In genomic region chr1:228104526-228105251, GRCh38 we compare ENCODE assay signal across 11 cellular contexts. TPM values are rescaled to one million over a fixed set of nuclear protein-coding genes. Genes with fewer than 3 reads are reported as not detected.
DNase-seq lines count a peak whose midpoint lies in the region; ATAC-seq and TF ChIP-seq lines count a peak whose summit lies in the region.
"Had no signal": no experiment of that assay in that cellular context is flagged by ENCODE, and none has a peak within 500 bp of the region (broad histone marks: within the 10 kb centered on the region; RNA-seq: fewer than 3 reads in every experiment).

No MANE protein-coding gene starts in this region.

- no peak overlapping the region for H4K8ac ChIP-seq in H9 (replicated peaks; ENCODE audit: insufficient read length, low read depth, low read length)

- peaks cover 42% of the 10 kb centered on the region for H3K36me3 Mint-ChIP-seq in CD8-positive, alpha-beta T cell
- H3K36me3 Mint-ChIP-seq in H9 (ENCODE audit: insufficient read depth in 1 of 3, low read depth in 3 of 3) = peaks cover 18 to 38% (median 31%) of the 10 kb centered on the region in 3 experiments; a peak in 6 of 7 replicates
- H3K36me3 Mint-ChIP-seq in activated T-helper 17 cell treated with anti-CD3 and anti-CD28 coated beads, Interleukin-2, amount 50 U/mL, for 72 hours (ENCODE audit: low read depth) = peaks cover 45% of the 10 kb centered on the region
- H3K36me3 Mint-ChIP-seq in naive thymus-derived CD4-positive, alpha-beta T cell = peaks cover 0 to 7% (median 5%) of the 10 kb centered on the region in 5 donors

- no peaks in the 10 kb centered on the region for H3K27me3 Mint-ChIP-seq in CD8-positive, alpha-beta T cell (ENCODE audit: low read depth)
- H3K27me3 Mint-ChIP-seq in H9 (ENCODE audit: low read depth) = peaks cover 3% of the 10 kb centered on the region
- no peaks in the 10 kb centered on the region for H3K27me3 Mint-ChIP-seq in activated T-helper 17 cell treated with anti-CD3 and anti-CD28 coated beads, Interleukin-2, amount 50 U/mL, for 72 hours
- H3K27me3 Mint-ChIP-seq in naive thymus-derived CD4-positive, alpha-beta T cell = peaks cover 0 to 3% (median 0%) of the 10 kb centered on the region in 5 donors

- no peaks in the 10 kb centered on the region for H3K9me3 ChIP-seq in CD8-positive, alpha-beta T cell (ENCODE audit: low read length)
- H3K9me3 ChIP-seq in H9 (ENCODE audit: control insufficient read depth, low read depth, low read length) = no peaks in the 10 kb centered on the region
- H3K9me3 ChIP-seq in naive thymus-derived CD4-positive, alpha-beta T cell (ENCODE audit: control insufficient read depth in 2 of 3, low read length in 3 of 3) = no peaks in the 10 kb centered on the region
- H3K9me3 ChIP-seq: Peyer's patch had no signal

- intact Hi-C loops in CD8-positive, alpha-beta T cell (cut with DNase I, micrococcal nuclease) = loop anchor here (5.0 to 10.0 kb wide), 4 partner anchors 300 to 1240 kb away; partner anchors contain the start of genes TRIM11 (in 2 of the 2), CCSAP (in 1 of the 2) and ZNF678 (in 1 of the 2)
- intact Hi-C loops in naive thymus-derived CD4-positive, alpha-beta T cell (cut with micrococcal nuclease) = loop anchor here in 1 of 2 donors (5.0 to 10.0 kb wide), 2 partner anchors 1238 to 1700 kb away; partner anchors contain the start of genes CCSAP and PARP1

- no peak overlapping the region for H4K91ac ChIP-seq in H9 (ENCODE audit: insufficient read length, low read depth, low read length)

- no peak overlapping the region for H2BK20ac ChIP-seq in H9 (ENCODE audit: low read depth, low read length, poor library complexity, severe bottlenecking)

- H3K56ac ChIP-seq in H9 (ENCODE audit: insufficient read length, low read depth, low read length) = no peak overlapping the region

- H2BK5ac ChIP-seq in H9 (ENCODE audit: insufficient read length, low read length) = no peak overlapping the region

- peaks cover 3% of the 10 kb centered on the region for H3K79me1 ChIP-seq in H9 (ENCODE audit: insufficient read depth, low read depth, low read length, poor library complexity, severe bottlenecking)

- peaks cover 34% of the 10 kb centered on the region for H3K4me1 Mint-ChIP-seq in CD8-positive, alpha-beta T cell (ENCODE audit: low read depth)
- H3K4me1 Mint-ChIP-seq in H9 = peaks cover 18 to 19% of the 10 kb centered on the region in 2 experiments
- peaks cover 13% of the 10 kb centered on the region for H3K4me1 Mint-ChIP-seq in activated T-helper 17 cell treated with anti-CD3 and anti-CD28 coated beads, Interleukin-2, amount 50 U/mL, for 72 hours
- peaks cover 6 to 49% (median 34%) of the 10 kb centered on the region in 7 donors for H3K4me1 Mint-ChIP-seq in naive thymus-derived CD4-positive, alpha-beta T cell

- no peak overlapping the region for H3K27ac ChIP-seq in CD8-positive, alpha-beta T cell (ENCODE audit: low read depth, low read length)
- no peak overlapping the region for H3K27ac ChIP-seq in H9 (ENCODE audit: insufficient read length, low read depth, low read length)
- peak overlapping the region; percentile 26 for H3K27ac ChIP-seq in naive thymus-derived CD4-positive, alpha-beta T cell (ENCODE audit: low read depth, low read length)

- H3K4ac ChIP-seq in H9 (ENCODE audit: low read depth, low read length) = no peak overlapping the region

- no peak overlapping the region for H3T11ph ChIP-seq in H9 (ENCODE audit: low read length)

- H3K27me3 ChIP-seq in CD8-positive, alpha-beta T cell (ENCODE audit: insufficient read depth, low read length) = no peaks in the 10 kb centered on the region
- H3K27me3 ChIP-seq in H9 (ENCODE audit: insufficient read depth, low read length) = no peaks in the 10 kb centered on the region
- H3K27me3 ChIP-seq in naive thymus-derived CD4-positive, alpha-beta T cell (ENCODE audit: control insufficient read depth in 2 of 2, insufficient read depth in 2 of 2, low read length in 2 of 2) = no peaks in the 10 kb centered on the region
- H3K27me3 ChIP-seq: hepatocyte, Peyer's patch had no signal

- no peak overlapping the region for H2AK5ac ChIP-seq in H9 (ENCODE audit: insufficient read length, low read length)

- DNase-seq in CD8-positive, alpha-beta T cell = no peak
- DNase-seq in H9 (peak; percentile 22), iPS-NIHi11 (ENCODE audit: low spot score) (no peak)
- no peak for DNase-seq in naive thymus-derived CD4-positive, alpha-beta T cell
- DNase-seq in stimulated activated CD8-positive, alpha-beta memory T cell treated with anti-CD3 and anti-CD28 coated beads, Interleukin-4, amount 100 ng/mL, for 48 hours = no peak
- DNase-seq: DMS79 treated with DMSO at 0.1 percent for 48 hours, Peyer's patch had no signal

- ATAC-seq in CD8-positive, alpha-beta T cell = no peak
- ATAC-seq in activated T-helper 17 cell treated with anti-CD3 and anti-CD28 coated beads, Interleukin-2, amount 50 U/mL, for 72 hours (replicated peaks) = no peak
- no peak for ATAC-seq in naive thymus-derived CD4-positive, alpha-beta T cell
- ATAC-seq in HG02981 (IDR thresholded peaks at IDR 0.05; ENCODE audit: unreplicated experiment) = no peak
- ATAC-seq in HG03095 (IDR thresholded peaks at IDR 0.05; ENCODE audit: unreplicated experiment) = no peak

- H3K36me3 ChIP-seq in CD8-positive, alpha-beta T cell (ENCODE audit: insufficient read depth, low read length) = peaks cover 4% of the 10 kb centered on the region
- peaks cover 0 to 51% (median 3%) of the 10 kb centered on the region in 3 experiments for H3K36me3 ChIP-seq in naive thymus-derived CD4-positive, alpha-beta T cell (ENCODE audit: control insufficient read depth in 2 of 3, insufficient read depth in 3 of 3, low read length in 3 of 3)

- no peak overlapping the region for H3K4me3 ChIP-seq in CD8-positive, alpha-beta T cell (ENCODE audit: low read depth, low read length)
- no peak overlapping the region for H3K4me3 ChIP-seq in naive thymus-derived CD4-positive, alpha-beta T cell (ENCODE audit: low read length)
- H3K4me3 ChIP-seq: hepatocyte had no signal

- peaks cover 12% of the 10 kb centered on the region for H3K23me2 ChIP-seq in H9 (ENCODE audit: insufficient read length, low read depth, low read length, poor library complexity, severe bottlenecking)

- H3K23ac ChIP-seq in H9 (ENCODE audit: insufficient read length, low read depth, low read length) = no peak overlapping the region

- H3K4me1 ChIP-seq in CD8-positive, alpha-beta T cell (ENCODE audit: insufficient read depth, low read length) = peaks cover 31% of the 10 kb centered on the region
- H3K4me1 ChIP-seq in H9 (ENCODE audit: insufficient read depth, low read length) = no peaks in the 10 kb centered on the region
- peaks cover 24 to 27% of the 10 kb centered on the region in 2 donors for H3K4me1 ChIP-seq in naive thymus-derived CD4-positive, alpha-beta T cell (ENCODE audit: control insufficient read depth in 2 of 2, insufficient read depth in 2 of 2, low read length in 2 of 2)

- CTCF ChIA-PET in CD8-positive, alpha-beta T cell (lab: Charles Lee) = no interaction called here
- CTCF ChIA-PET in naive thymus-derived CD4-positive, alpha-beta T cell (lab: Charles Lee) = interaction anchor here (0.6 to 1.1 kb wide), 2 partner anchors 20 to 61 kb away, joined by 3 read pairs; no protein-coding TSS in a partner anchor

- H2AFZ ChIP-seq in H9 (ENCODE audit: low read length) = no peak overlapping the region
- H2AFZ ChIP-seq: hepatocyte had no signal

- POLR2A ChIA-PET in CD8-positive, alpha-beta T cell (lab: Charles Lee) = no interaction called here
- POLR2A ChIA-PET in naive thymus-derived CD4-positive, alpha-beta T cell (lab: Charles Lee) = interaction anchor here (1.3 to 2.0 kb wide), 3 partner anchors 22 to 60 kb away, joined by 3 to 10 read pairs (median 7); partner anchors contain the start of genes ARF1 and IBA57

- H3K79me2 ChIP-seq in H9 (ENCODE audit: insufficient read depth, low read length) = no peaks in the 10 kb centered on the region

- no peak overlapping the region for H3K14ac ChIP-seq in H9 (ENCODE audit: insufficient read depth, low read length)

- H3K4me3 Mint-ChIP-seq in CD8-positive, alpha-beta T cell = peak overlapping the region; percentile 95
- peak overlapping the region; percentile 95 to 96 for H3K4me3 Mint-ChIP-seq in H9
- H3K4me3 Mint-ChIP-seq in activated T-helper 17 cell treated with anti-CD3 and anti-CD28 coated beads, Interleukin-2, amount 50 U/mL, for 72 hours = peak overlapping the region; percentile 91
- peak overlapping the region; percentile 52 to 96 (median 88) for H3K4me3 Mint-ChIP-seq in naive thymus-derived CD4-positive, alpha-beta T cell

- no peaks in the 10 kb centered on the region for H3K9me3 Mint-ChIP-seq in CD8-positive, alpha-beta T cell
- H3K9me3 Mint-ChIP-seq in H9 = no peaks in the 10 kb centered on the region
- H3K9me3 Mint-ChIP-seq in activated T-helper 17 cell treated with anti-CD3 and anti-CD28 coated beads, Interleukin-2, amount 50 U/mL, for 72 hours = no peaks in the 10 kb centered on the region
- H3K9me3 Mint-ChIP-seq in naive thymus-derived CD4-positive, alpha-beta T cell = peaks cover 0 to 4% (median 0%) of the 10 kb centered on the region in 11 donors

- H2BK12ac ChIP-seq in H9 (ENCODE audit: insufficient read length, low read depth, low read length) = no peak overlapping the region

- H3K18ac ChIP-seq in H9 (ENCODE audit: insufficient read length, low read depth, low read length) = no peak overlapping the region

- no peak overlapping the region for H2BK15ac ChIP-seq in H9 (ENCODE audit: low read depth, low read length)

- H2BK120ac ChIP-seq in H9 (ENCODE audit: low read depth, low read length, poor library complexity, severe bottlenecking) = no peak overlapping the region

- H3K9ac ChIP-seq in H9 (ENCODE audit: extremely low read depth, insufficient read length, low read length) = no peak overlapping the region

- no peak overlapping the region for H4K5ac ChIP-seq in H9 (ENCODE audit: insufficient read length, low read depth, low read length)

- H3K27ac Mint-ChIP-seq in CD8-positive, alpha-beta T cell = no peak overlapping the region
- H3K27ac Mint-ChIP-seq in H9 = peak overlapping the region in 2 of 3 experiments; percentile 62 to 76; a peak in 2 of 7 replicates
- peak overlapping the region; percentile 20 for H3K27ac Mint-ChIP-seq in activated T-helper 17 cell treated with anti-CD3 and anti-CD28 coated beads, Interleukin-2, amount 50 U/mL, for 72 hours
- peak overlapping the region; percentile 31 to 95 (median 72) for H3K27ac Mint-ChIP-seq in naive thymus-derived CD4-positive, alpha-beta T cell

- no peak for TF ChIP-seq CTCF in CD8-positive, alpha-beta T cell (IDR thresholded peaks at IDR 0.05)
- no peak for TF ChIP-seq CTCF in H9 (conservative IDR thresholded peaks at IDR 0.05)

- WGBS in H9 (ENCODE audit: extremely low coverage, insufficient read length, low lambda C conversion rate) = no CpG with 5 or more reads among the region's 6 CpGs

- H3K4me2 ChIP-seq in H9 (ENCODE audit: insufficient read depth, insufficient read length, low read length) = peak overlapping the region; percentile 37

- no peaks in the 10 kb centered on the region for H4K20me1 ChIP-seq in H9 (ENCODE audit: control insufficient read depth, insufficient read depth, insufficient read length)

RNA-seq across cellular contexts. Expression of gene C1orf35, which starts 1.6 kb away (rescaled TPM):
- 10 to 100 TPM; 28.4 to 30.2 TPM for total RNA-seq in CD8-positive, alpha-beta T cell
- total RNA-seq in H9 (2021) = 31.0 and 31.3 TPM in 2 replicates
- 10 to 100 TPM; 18.3 TPM for total RNA-seq in activated T-helper 17 cell treated with anti-CD3 and anti-CD28 coated beads, Interleukin-2, amount 50 U/mL, for 72 hours
- total RNA-seq in naive thymus-derived CD4-positive, alpha-beta T cell = 10 to 100 TPM; 16.8 to 31.8 (median 27.8) TPM
- 10 to 100 TPM; 21.9 to 33.0 TPM for polyA plus RNA-seq in naive thymus-derived CD4-positive, alpha-beta T cell

RNA-seq across cellular contexts. Expression of gene MRPL55, which starts 4.4 kb away (rescaled TPM):
- total RNA-seq in CD8-positive, alpha-beta T cell = 10 to 100 TPM; 90.2 to 90.7 TPM
- total RNA-seq in H9 (2021) = 56.9 and 62.3 TPM in 2 replicates
- 10 to 100 TPM; 42.3 to 48.6 TPM for total RNA-seq in activated T-helper 17 cell treated with anti-CD3 and anti-CD28 coated beads, Interleukin-2, amount 50 U/mL, for 72 hours
- total RNA-seq in naive thymus-derived CD4-positive, alpha-beta T cell = 10 to 100 TPM; 34.3 to 79.3 (median 65.2) TPM
- polyA plus RNA-seq in naive thymus-derived CD4-positive, alpha-beta T cell = 100 to 1,000 TPM; 132 to 149 TPM

RNA-seq across cellular contexts. Expression of gene ARF1, which starts 22.2 kb away (rescaled TPM):
- total RNA-seq in CD8-positive, alpha-beta T cell = 100 to 1,000 TPM; 375 to 381 TPM
- 258 and 279 TPM in 2 replicates for total RNA-seq in H9 (2021)
- 100 to 1,000 TPM; 288 to 364 TPM for total RNA-seq in activated T-helper 17 cell treated with anti-CD3 and anti-CD28 coated beads, Interleukin-2, amount 50 U/mL, for 72 hours
- 100 to 1,000 TPM; 198 to 390 (median 259) TPM for total RNA-seq in naive thymus-derived CD4-positive, alpha-beta T cell
- polyA plus RNA-seq in naive thymus-derived CD4-positive, alpha-beta T cell = 100 to 1,000 TPM; 382 to 434 TPM

RNA-seq across cellular contexts. Expression of gene GUK1, which starts 35.4 kb away (rescaled TPM):
- total RNA-seq in CD8-positive, alpha-beta T cell = 100 to 1,000 TPM; 548 to 551 TPM
- total RNA-seq in H9 (2021) = 88.2 and 94.3 TPM in 2 replicates
- total RNA-seq in activated T-helper 17 cell treated with anti-CD3 and anti-CD28 coated beads, Interleukin-2, amount 50 U/mL, for 72 hours = 100 to 1,000 TPM; 284 to 285 TPM
- total RNA-seq in naive thymus-derived CD4-positive, alpha-beta T cell = 100 to 1,000 TPM; 145 to 309 (median 279) TPM
- polyA plus RNA-seq in naive thymus-derived CD4-positive, alpha-beta T cell = 100 to 1,000 TPM; 278 to 315 TPM

RNA-seq across cellular contexts. Expression of gene GJC2, which starts 45.0 kb away (rescaled TPM):
- total RNA-seq in CD8-positive, alpha-beta T cell = 1 to 10 TPM; 5.9 to 8.2 TPM
- total RNA-seq in H9 (2021) = 1.4 and 1.6 TPM in 2 replicates
- total RNA-seq in activated T-helper 17 cell treated with anti-CD3 and anti-CD28 coated beads, Interleukin-2, amount 50 U/mL, for 72 hours = under 1 TPM; 0.43 to 0.61 TPM
- total RNA-seq in naive thymus-derived CD4-positive, alpha-beta T cell = 1 to 10 TPM in 2 of 5 experiments, under 1 TPM in 3; 0.70 to 3.3 (median 0.94) TPM
- not detected for polyA plus RNA-seq in naive thymus-derived CD4-positive, alpha-beta T cell
